In genomic region chr9:129696803-129697110, GRCh38 we compare ENCODE assay signal across 1 cellular context.
A peak's percentile ranks its signal among the peaks of the same experiment; 100 is the strongest.
TF ChIP-seq lines count a peak whose summit lies in the region.

No MANE protein-coding gene starts in this region.

TF ChIP-seq in K562, 482 proteins besides CTCF, POLR2A, EP300 and RAD21:
- TF ChIP-seq ESRRA (IDR thresholded peaks at IDR 0.05; ENCODE audit: borderline replicate concordance, low read depth): peak; percentile 73
- TF ChIP-seq NELFE (IDR thresholded peaks at IDR 0.05; ENCODE audit: insufficient read depth, insufficient read length): no peak
- TF ChIP-seq, protein P1, sequence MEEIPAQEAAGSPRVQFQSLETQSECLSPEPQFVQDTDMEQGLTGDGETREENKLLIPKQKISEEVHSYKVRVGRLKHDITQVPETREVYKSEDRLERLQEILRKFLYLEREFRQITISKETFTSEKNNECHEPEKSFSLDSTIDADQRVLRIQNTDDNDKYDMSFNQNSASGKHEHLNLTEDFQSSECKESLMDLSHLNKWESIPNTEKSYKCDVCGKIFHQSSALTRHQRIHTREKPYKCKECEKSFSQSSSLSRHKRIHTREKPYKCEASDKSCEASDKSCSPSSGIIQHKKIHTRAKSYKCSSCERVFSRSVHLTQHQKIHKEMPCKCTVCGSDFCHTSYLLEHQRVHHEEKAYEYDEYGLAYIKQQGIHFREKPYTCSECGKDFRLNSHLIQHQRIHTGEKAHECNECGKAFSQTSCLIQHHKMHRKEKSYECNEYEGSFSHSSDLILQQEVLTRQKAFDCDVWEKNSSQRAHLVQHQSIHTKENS (CRISPR knock-in tag; IDR thresholded peaks at IDR 0.05): no peak
- TF ChIP-seq CBX1 (IDR thresholded peaks at IDR 0.05; ENCODE audit: low read depth): no peak
